ENCODE assay signal across 1 cellular context in genomic region chr11:36311926-36312592, GRCh38.
TF ChIP-seq lines count a peak whose summit lies in the region.

No MANE protein-coding gene starts in this region.

TF ChIP-seq in SK-N-SH, 30 proteins besides CTCF, POLR2A, EP300 and RAD21 (continued from another document):
- TF ChIP-seq ZBTB33 (IDR thresholded peaks at IDR 0.05; ENCODE audit: borderline replicate concordance, low read depth) (no peak), EZH2phosphoT487 (IDR thresholded peaks at IDR 0.05; ENCODE audit: borderline replicate concordance, low read depth) (no peak)
